21 cellular contexts compared by ENCODE assay signal in the genomic region with DNA sequence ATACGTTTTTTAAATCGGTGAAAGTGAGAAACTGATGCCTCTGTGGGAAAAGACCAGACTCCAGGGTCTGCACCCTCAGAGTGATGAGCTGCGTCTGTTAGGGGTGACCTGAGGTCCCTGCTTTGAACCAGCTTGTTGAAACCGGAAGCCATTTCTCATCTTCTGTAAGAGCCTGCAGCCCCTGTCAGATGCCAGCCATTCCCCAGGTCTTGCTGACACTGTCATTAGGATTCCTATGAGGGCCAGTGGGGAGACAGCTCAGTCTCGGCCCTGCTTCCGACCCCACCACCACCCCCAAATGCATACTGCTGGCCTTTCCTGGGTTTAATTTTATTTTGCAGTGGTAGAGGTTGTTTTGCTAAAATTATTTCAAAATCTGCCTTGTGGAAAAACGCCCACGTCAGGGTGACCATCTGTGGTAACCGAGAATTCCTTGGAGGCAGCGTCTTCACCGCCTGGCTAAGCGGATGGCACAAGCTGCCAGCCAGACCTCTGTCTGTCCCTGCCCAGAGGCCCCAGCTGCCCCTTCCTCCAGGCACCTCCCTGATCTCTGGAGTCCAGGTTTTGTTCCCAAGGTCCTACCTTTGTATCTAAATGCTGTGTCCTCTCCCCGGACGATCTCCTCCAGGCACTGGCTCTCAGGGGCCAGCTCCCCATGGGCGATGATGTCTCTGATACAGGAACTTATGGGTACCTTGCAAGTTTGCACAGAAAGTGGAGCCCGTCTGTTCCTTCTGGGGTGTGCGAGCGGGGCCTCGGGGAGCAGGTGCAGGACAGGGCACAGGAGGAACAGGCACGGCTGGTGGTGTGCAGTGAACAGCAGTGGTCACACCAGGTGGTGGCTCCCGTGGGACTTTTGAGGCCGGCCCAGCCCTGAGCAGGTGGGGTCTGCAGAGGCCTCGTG. TPM values are rescaled to one million over a fixed set of nuclear protein-coding genes. Genes with fewer than 3 reads are reported as not detected.
A peak's percentile ranks its signal among the peaks of the same experiment; 100 is the strongest.
DNase-seq lines count a peak whose midpoint lies in the region; ATAC-seq and TF ChIP-seq lines count a peak whose summit lies in the region.
"Had no signal": no experiment of that assay in that cellular context is flagged by ENCODE, and none has a peak within 500 bp of the region (broad histone marks: within the 10 kb centered on the region; RNA-seq: fewer than 3 reads in every experiment).

No MANE protein-coding gene starts in this region.

- H3K36me3 Mint-ChIP-seq in CD14-positive monocyte, result no peaks in the 10 kb centered on the region
- peaks cover 13% of the 10 kb centered on the region for H3K36me3 Mint-ChIP-seq in glutamatergic neuron (ENCODE audit: unreplicated experiment)
- peaks cover 20% of the 10 kb centered on the region for H3K36me3 Mint-ChIP-seq in progenitor cell of endocrine pancreas (ENCODE audit: insufficient read depth)
- no peaks in the 10 kb centered on the region for H3K36me3 Mint-ChIP-seq in activated CD4-positive, alpha-beta T cell treated with anti-CD3 and anti-CD28 coated beads, Interleukin-2, amount 10 ng/mL, durations not matched to agents 24 days and 14 days (ENCODE audit: low read depth)

- H3K4me1 Mint-ChIP-seq in CD14-positive monocyte (no peaks in the 10 kb centered on the region), glutamatergic neuron (ENCODE audit: low read depth, unreplicated experiment) (peaks cover 33% of the 10 kb centered on the region), progenitor cell of endocrine pancreas (ENCODE audit: low read depth) (peaks cover 8% of the 10 kb centered on the region)
- H3K4me1 Mint-ChIP-seq in activated CD4-positive, alpha-beta T cell treated with anti-CD3 and anti-CD28 coated beads, Interleukin-2, amount 10 ng/mL, durations not matched to agents 24 days and 14 days, result no peaks in the 10 kb centered on the region

- intact Hi-C loops in CD14-positive monocyte (cut with micrococcal nuclease), result no loop called here
- intact Hi-C loops in activated CD4-positive, alpha-beta T cell treated with anti-CD3 and anti-CD28 coated beads, Interleukin-2, amount 10 ng/mL, durations not matched to agents 24 days and 14 days (cut with micrococcal nuclease), result no loop called here

- H3K9me3 Mint-ChIP-seq in CD14-positive monocyte (peaks cover 17 to 27% (median 25%) of the 10 kb centered on the region in 7 donors), glutamatergic neuron (ENCODE audit: unreplicated experiment) (peaks cover 24% of the 10 kb centered on the region), progenitor cell of endocrine pancreas (ENCODE audit: low read depth) (peaks cover 4% of the 10 kb centered on the region)
- peaks cover 3% of the 10 kb centered on the region for H3K9me3 Mint-ChIP-seq in activated CD4-positive, alpha-beta T cell treated with anti-CD3 and anti-CD28 coated beads, Interleukin-2, amount 10 ng/mL, durations not matched to agents 24 days and 14 days

- no peak for ATAC-seq in HG03457 (IDR thresholded peaks at IDR 0.05; ENCODE audit: unreplicated experiment)
- ATAC-seq: activated CD8-positive, alpha-beta T cell treated with anti-CD3 and anti-CD28 coated beads, Interleukin-2, amount 10 ng/mL, durations not matched to agents 7 days and 5 days; activated naive CD4-positive, alpha-beta T cell treated with anti-CD3 and anti-CD28 coated beads, Interleukin-2, amount 50 U/mL, for 72 hours; mucosa of descending colon; right lobe of liver had no signal

- DNase-seq in CD14-positive monocyte (ENCODE audit: low spot score) (peak; percentile 33), NCI-H2171 (lab: John Stamatoyannopoulos, UW) (peak; percentile 51), glutamatergic neuron (peak; percentile 67), progenitor cell of endocrine pancreas (ENCODE audit: low spot score, unreplicated experiment) (no peak), NOMO-1 treated with DMSO at 0.1 percent for 48 hours (lab: John Stamatoyannopoulos, UW; ENCODE audit: unreplicated experiment) (no peak)
- no peak for DNase-seq in central memory CD4-positive, alpha-beta T cell
- DNase-seq in activated CD4-positive, alpha-beta T cell treated with anti-CD3 and anti-CD28 coated beads, Interleukin-2, amount 10 ng/mL, durations not matched to agents 24 days and 14 days, result no peak
- DNase-seq: activated CD4-positive, CD25-positive, alpha-beta regulatory T cell; activated CD8-positive, alpha-beta T cell treated with anti-CD3 and anti-CD28 coated beads, Interleukin-2, amount 10 ng/mL, durations not matched to agents 7 days and 5 days; activated T-cell treated with anti-CD3 and anti-CD28 coated beads, Interleukin-2, amount 50 U/mL, for 48 hours; AML-193; cortex of kidney; NCI-H1105 treated with DMSO at 0.1 percent for 48 hours; NCI-H748 treated with DMSO at 0.1 percent for 48 hours; PC-9; stimulated activated naive CD4-positive, alpha-beta T cell treated with Interleukin-2 at 50 U/mL for 16 hours had no signal

- H3K27me3 Mint-ChIP-seq in CD14-positive monocyte (ENCODE audit: low read depth in 3 of 3) (peaks cover 6 to 9% (median 7%) of the 10 kb centered on the region in 3 donors), glutamatergic neuron (ENCODE audit: unreplicated experiment) (peaks cover 19% of the 10 kb centered on the region), progenitor cell of endocrine pancreas (no peaks in the 10 kb centered on the region)
- no peaks in the 10 kb centered on the region for H3K27me3 Mint-ChIP-seq in activated CD4-positive, alpha-beta T cell treated with anti-CD3 and anti-CD28 coated beads, Interleukin-2, amount 10 ng/mL, durations not matched to agents 24 days and 14 days
- H3K27me3 Mint-ChIP-seq: type B pancreatic cell had no signal

- TF ChIP-seq CTCF in CD14-positive monocyte (IDR thresholded peaks at IDR 0.05) (no peak), glutamatergic neuron (IDR thresholded peaks at IDR 0.05; ENCODE audit: partially characterized antibody, unreplicated experiment) (no peak), progenitor cell of endocrine pancreas (IDR thresholded peaks at IDR 0.05; ENCODE audit: unreplicated experiment) (no peak)

- no peak overlapping the region for H3K27ac Mint-ChIP-seq in CD14-positive monocyte
- H3K27ac Mint-ChIP-seq in glutamatergic neuron (ENCODE audit: unreplicated experiment), result peak overlapping the region; percentile 98
- peak overlapping the region; percentile 16 for H3K27ac Mint-ChIP-seq in progenitor cell of endocrine pancreas
- H3K27ac Mint-ChIP-seq in activated CD4-positive, alpha-beta T cell treated with anti-CD3 and anti-CD28 coated beads, Interleukin-2, amount 10 ng/mL, durations not matched to agents 24 days and 14 days, result no peak overlapping the region
- H3K27ac Mint-ChIP-seq: activated CD8-positive, alpha-beta T cell treated with anti-CD3 and anti-CD28 coated beads, Interleukin-2, amount 10 ng/mL, durations not matched to agents 7 days and 5 days had no signal

- H3K4me3 Mint-ChIP-seq in CD14-positive monocyte (no peak overlapping the region), glutamatergic neuron (ENCODE audit: unreplicated experiment) (peak overlapping the region; percentile 82), progenitor cell of endocrine pancreas (ENCODE audit: low read depth) (no peak overlapping the region)
- no peak overlapping the region for H3K4me3 Mint-ChIP-seq in activated CD4-positive, alpha-beta T cell treated with anti-CD3 and anti-CD28 coated beads, Interleukin-2, amount 10 ng/mL, durations not matched to agents 24 days and 14 days
- H3K4me3 Mint-ChIP-seq: activated CD8-positive, alpha-beta T cell treated with anti-CD3 and anti-CD28 coated beads, Interleukin-2, amount 10 ng/mL, durations not matched to agents 7 days and 5 days; type B pancreatic cell had no signal

RNA-seq across cellular contexts. Expression of gene PRKCZ, which starts 49.9 kb away (rescaled TPM):
- 1 to 10 TPM in 1 of 2 donors, under 1 TPM in 1; 0.74 to 1.4 TPM for polyA plus RNA-seq in CD14-positive monocyte
- 120 TPM for total RNA-seq in glutamatergic neuron (ENCODE audit: unreplicated experiment)
- 71.5 and 78.0 TPM in 2 replicates for total RNA-seq in progenitor cell of endocrine pancreas
- 2.5 and 3.0 TPM in 2 replicates for total RNA-seq in activated CD4-positive, alpha-beta T cell treated with anti-CD3 and anti-CD28 coated beads, Interleukin-2, amount 10 ng/mL, durations not matched to agents 24 days and 14 days

Comparison
In these comparisons a context has a peak if more than half of its experiments do, and no peak if none do; other contexts are left out.
1. DNase-seq: peak in CD14-positive monocyte (single experiment), NCI-H2171 (single experiment) and glutamatergic neuron (single experiment); none in progenitor cell of endocrine pancreas (single experiment), NOMO-1 treated with DMSO at 0.1 percent for 48 hours (single experiment), central memory CD4-positive, alpha-beta T cell (single experiment) and activated CD4-positive, alpha-beta T cell treated with anti-CD3 and anti-CD28 coated beads, Interleukin-2, amount 10 ng/mL, durations not matched to agents 24 days and 14 days (single experiment).
2. H3K27ac Mint-ChIP-seq: peak in glutamatergic neuron (single experiment) and progenitor cell of endocrine pancreas (single experiment); none in CD14-positive monocyte (0 of 7) and activated CD4-positive, alpha-beta T cell treated with anti-CD3 and anti-CD28 coated beads, Interleukin-2, amount 10 ng/mL, durations not matched to agents 24 days and 14 days (single experiment).
3. RNA of gene PRKCZ, which starts 49.9 kb away (total RNA-seq): 120 TPM in glutamatergic neuron (single experiment) and 71.5 to 78.0 TPM in progenitor cell of endocrine pancreas; 2.5 to 3.0 TPM in activated CD4-positive, alpha-beta T cell treated with anti-CD3 and anti-CD28 coated beads, Interleukin-2, amount 10 ng/mL, durations not matched to agents 24 days and 14 days; every median in the first group is over 10 times any median in the second.